ENCODE assay signal across 10 cellular contexts in the genomic region with DNA sequence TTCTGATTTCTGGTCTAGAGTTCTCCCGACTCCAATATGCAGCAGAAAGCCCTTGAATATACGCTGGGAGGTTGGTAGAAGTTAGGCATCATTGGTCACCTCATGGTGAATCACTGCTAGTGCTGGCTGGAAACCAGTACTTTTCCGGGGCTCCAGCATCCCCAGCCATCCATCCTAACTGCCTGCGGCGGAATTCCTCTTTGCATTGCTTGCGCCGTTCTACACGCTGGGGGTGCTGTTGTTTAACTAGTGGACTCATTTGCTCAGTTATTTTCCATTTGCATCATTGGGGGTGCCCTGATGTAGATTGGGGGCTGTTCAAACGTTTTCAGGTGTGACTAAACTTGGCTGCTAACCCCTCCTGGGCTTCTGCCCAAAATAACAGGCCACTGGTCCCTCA. TPM values are rescaled to one million over a fixed set of nuclear protein-coding genes. Genes with fewer than 3 reads are reported as not detected.
A peak's percentile ranks its signal among the peaks of the same experiment; 100 is the strongest.
DNase-seq lines count a peak whose midpoint lies in the region; ATAC-seq and TF ChIP-seq lines count a peak whose summit lies in the region.
"Had no signal": no experiment of that assay in that cellular context is flagged by ENCODE, and none has a peak within 500 bp of the region (broad histone marks: within the 10 kb centered on the region; RNA-seq: fewer than 3 reads in every experiment).

No MANE protein-coding gene starts in this region.

- no peak overlapping the region for H3K27ac ChIP-seq in smooth muscle cell (ENCODE audit: low read depth)

- ATAC-seq in GM18520 (IDR thresholded peaks at IDR 0.05; ENCODE audit: unreplicated experiment), result no peak
- ATAC-seq in GM21526 (IDR thresholded peaks at IDR 0.05; ENCODE audit: low FRiP score, unreplicated experiment), result no peak

- H3K4me1 ChIP-seq in smooth muscle cell (ENCODE audit: low read depth), result no peaks in the 10 kb centered on the region

- H2AFZ ChIP-seq in smooth muscle cell (ENCODE audit: low read depth), result no peak overlapping the region

- no peaks in the 10 kb centered on the region for H3K36me3 ChIP-seq in smooth muscle cell (ENCODE audit: low read depth)

- no peak overlapping the region for H3K4me2 ChIP-seq in smooth muscle cell

- H3K4me3 ChIP-seq in smooth muscle cell, result no peak overlapping the region

- no peaks in the 10 kb centered on the region for H3K79me2 ChIP-seq in smooth muscle cell (ENCODE audit: low read depth)

- no peak overlapping the region for H3K9ac ChIP-seq in smooth muscle cell (ENCODE audit: low read depth)

- peaks cover 6% of the 10 kb centered on the region for H3K27me3 ChIP-seq in smooth muscle cell (ENCODE audit: low read depth)

- WGBS in smooth muscle cell (ENCODE audit: low lambda C conversion rate), result 45% methylated on average over 9 of the region's 9 CpGs

- H3K9me3 ChIP-seq in smooth muscle cell (replicated peaks; ENCODE audit: low read depth), result no peaks in the 10 kb centered on the region

- DNase-seq in NCI-H748 (lab: John Stamatoyannopoulos, UW; ENCODE audit: unreplicated experiment) (peak; percentile 14), NCI-H748 treated with DMSO at 0.1 percent for 48 hours (lab: John Stamatoyannopoulos, UW) (no peak), RKO (ENCODE audit: low spot score) (peak; percentile 78), fibroblast of peridontal ligament (ENCODE audit: extremely low read depth) (peak; percentile 23), smooth muscle cell (lab: John Stamatoyannopoulos, UW; ENCODE audit: unreplicated experiment) (no peak), GM13977 (ENCODE audit: low spot score) (no peak)
- DNase-seq: CD4-positive, CD25-positive, alpha-beta regulatory T cell had no signal

- in situ Hi-C loops in GM13977 (cut with MboI; ENCODE audit: low pct_unique_long_range_greater_than_20kb, low sequenced_read_pairs, unreplicated experiment), result loop anchor here (25.0 kb wide), 1 partner anchor 534 kb away; the partner anchor contains the start of gene PRRG3

- TF ChIP-seq CTCF in smooth muscle cell (IDR thresholded peaks at IDR 0.05; ENCODE audit: borderline replicate concordance, insufficient read depth, poor library complexity, severe bottlenecking) (peak; percentile 37), GM13977 (IDR thresholded peaks at IDR 0.05; ENCODE audit: extremely low read depth, insufficient read depth, missing control alignments) (no peak)

- H3F3A ChIP-seq in smooth muscle cell (ENCODE audit: low read depth), result no peaks in the 10 kb centered on the region

- H4K20me1 ChIP-seq in smooth muscle cell (ENCODE audit: low read depth), result no peaks in the 10 kb centered on the region

RNA-seq across cellular contexts. Expression of gene GPR50, which starts 23.3 kb away (rescaled TPM):
- 0.22 TPM in 1 of 2 replicates, not detected in the other for total RNA-seq in smooth muscle cell
- polyA plus RNA-seq in smooth muscle cell, result 0.13 and 0.35 TPM in 2 replicates
- total RNA-seq: CD4-positive, CD25-positive, alpha-beta regulatory T cell; myocyte had no signal
- polyA plus RNA-seq: CD4-positive, CD25-positive, alpha-beta regulatory T cell had no signal

Comparison
In these comparisons a context has a peak if more than half of its experiments do, and no peak if none do; other contexts are left out.
1. DNase-seq: peak in NCI-H748 (single experiment), RKO (single experiment) and fibroblast of peridontal ligament (single experiment); none in NCI-H748 treated with DMSO at 0.1 percent for 48 hours (single experiment), smooth muscle cell (single experiment) and GM13977 (single experiment).